Comparison of ENCODE assay signal across 1 cellular context in genomic region chr19:52941941-52942370, GRCh38.
A peak's percentile ranks its signal among the peaks of the same experiment; 100 is the strongest.
TF ChIP-seq lines count a peak whose summit lies in the region.

No MANE protein-coding gene starts in this region.

TF ChIP-seq in K562, 482 proteins besides CTCF, POLR2A, EP300 and RAD21 (continued from another document):
- TF ChIP-seq SIN3A (IDR thresholded peaks at IDR 0.05; ENCODE audit: borderline replicate concordance in 2 of 2, control insufficient read depth in 1 of 2, low read depth in 2 of 2, low read length in 2 of 2) = 0 out of 4 replicates have a peak, but pooled peaks of 1 of the 2 experiments have one; percentile 23
- TF ChIP-seq ZBTB17 (CRISPR knock-in tag; IDR thresholded peaks at IDR 0.05) = no peak
- TF ChIP-seq MAX (CRISPR knock-in tag; IDR thresholded peaks at IDR 0.05) = peak; percentile 69; the same call in 1 of the 2 replicates
- TF ChIP-seq MNT (conservative IDR thresholded peaks at IDR 0.05) = 0 out of 4 replicates have a peak, but pooled peaks of 1 of the 2 experiments have one; percentile 7
- no peak for TF ChIP-seq MTA1 (IDR thresholded peaks at IDR 0.05; ENCODE audit: borderline replicate concordance)
- peak; percentile 34 for TF ChIP-seq HNRNPLL (IDR thresholded peaks at IDR 0.05; ENCODE audit: low read depth, low read length, poor library complexity, severe bottlenecking)
- TF ChIP-seq MAZ (CRISPR knock-in tag; conservative IDR thresholded peaks at IDR 0.05 in 1 of 2, IDR thresholded peaks at IDR 0.05 in 1 of 2) = 0 out of 4 replicates have a peak, but pooled peaks of 1 of the 2 experiments have one; percentile 7
- peak; percentile 2 for TF ChIP-seq BRD9 (IDR thresholded peaks at IDR 0.05; ENCODE audit: low read depth, partially characterized antibody)
- peak; percentile 51; the same call in 1 of the 2 replicates for TF ChIP-seq L3MBTL2 (IDR thresholded peaks at IDR 0.05)
- TF ChIP-seq, protein P1, sequence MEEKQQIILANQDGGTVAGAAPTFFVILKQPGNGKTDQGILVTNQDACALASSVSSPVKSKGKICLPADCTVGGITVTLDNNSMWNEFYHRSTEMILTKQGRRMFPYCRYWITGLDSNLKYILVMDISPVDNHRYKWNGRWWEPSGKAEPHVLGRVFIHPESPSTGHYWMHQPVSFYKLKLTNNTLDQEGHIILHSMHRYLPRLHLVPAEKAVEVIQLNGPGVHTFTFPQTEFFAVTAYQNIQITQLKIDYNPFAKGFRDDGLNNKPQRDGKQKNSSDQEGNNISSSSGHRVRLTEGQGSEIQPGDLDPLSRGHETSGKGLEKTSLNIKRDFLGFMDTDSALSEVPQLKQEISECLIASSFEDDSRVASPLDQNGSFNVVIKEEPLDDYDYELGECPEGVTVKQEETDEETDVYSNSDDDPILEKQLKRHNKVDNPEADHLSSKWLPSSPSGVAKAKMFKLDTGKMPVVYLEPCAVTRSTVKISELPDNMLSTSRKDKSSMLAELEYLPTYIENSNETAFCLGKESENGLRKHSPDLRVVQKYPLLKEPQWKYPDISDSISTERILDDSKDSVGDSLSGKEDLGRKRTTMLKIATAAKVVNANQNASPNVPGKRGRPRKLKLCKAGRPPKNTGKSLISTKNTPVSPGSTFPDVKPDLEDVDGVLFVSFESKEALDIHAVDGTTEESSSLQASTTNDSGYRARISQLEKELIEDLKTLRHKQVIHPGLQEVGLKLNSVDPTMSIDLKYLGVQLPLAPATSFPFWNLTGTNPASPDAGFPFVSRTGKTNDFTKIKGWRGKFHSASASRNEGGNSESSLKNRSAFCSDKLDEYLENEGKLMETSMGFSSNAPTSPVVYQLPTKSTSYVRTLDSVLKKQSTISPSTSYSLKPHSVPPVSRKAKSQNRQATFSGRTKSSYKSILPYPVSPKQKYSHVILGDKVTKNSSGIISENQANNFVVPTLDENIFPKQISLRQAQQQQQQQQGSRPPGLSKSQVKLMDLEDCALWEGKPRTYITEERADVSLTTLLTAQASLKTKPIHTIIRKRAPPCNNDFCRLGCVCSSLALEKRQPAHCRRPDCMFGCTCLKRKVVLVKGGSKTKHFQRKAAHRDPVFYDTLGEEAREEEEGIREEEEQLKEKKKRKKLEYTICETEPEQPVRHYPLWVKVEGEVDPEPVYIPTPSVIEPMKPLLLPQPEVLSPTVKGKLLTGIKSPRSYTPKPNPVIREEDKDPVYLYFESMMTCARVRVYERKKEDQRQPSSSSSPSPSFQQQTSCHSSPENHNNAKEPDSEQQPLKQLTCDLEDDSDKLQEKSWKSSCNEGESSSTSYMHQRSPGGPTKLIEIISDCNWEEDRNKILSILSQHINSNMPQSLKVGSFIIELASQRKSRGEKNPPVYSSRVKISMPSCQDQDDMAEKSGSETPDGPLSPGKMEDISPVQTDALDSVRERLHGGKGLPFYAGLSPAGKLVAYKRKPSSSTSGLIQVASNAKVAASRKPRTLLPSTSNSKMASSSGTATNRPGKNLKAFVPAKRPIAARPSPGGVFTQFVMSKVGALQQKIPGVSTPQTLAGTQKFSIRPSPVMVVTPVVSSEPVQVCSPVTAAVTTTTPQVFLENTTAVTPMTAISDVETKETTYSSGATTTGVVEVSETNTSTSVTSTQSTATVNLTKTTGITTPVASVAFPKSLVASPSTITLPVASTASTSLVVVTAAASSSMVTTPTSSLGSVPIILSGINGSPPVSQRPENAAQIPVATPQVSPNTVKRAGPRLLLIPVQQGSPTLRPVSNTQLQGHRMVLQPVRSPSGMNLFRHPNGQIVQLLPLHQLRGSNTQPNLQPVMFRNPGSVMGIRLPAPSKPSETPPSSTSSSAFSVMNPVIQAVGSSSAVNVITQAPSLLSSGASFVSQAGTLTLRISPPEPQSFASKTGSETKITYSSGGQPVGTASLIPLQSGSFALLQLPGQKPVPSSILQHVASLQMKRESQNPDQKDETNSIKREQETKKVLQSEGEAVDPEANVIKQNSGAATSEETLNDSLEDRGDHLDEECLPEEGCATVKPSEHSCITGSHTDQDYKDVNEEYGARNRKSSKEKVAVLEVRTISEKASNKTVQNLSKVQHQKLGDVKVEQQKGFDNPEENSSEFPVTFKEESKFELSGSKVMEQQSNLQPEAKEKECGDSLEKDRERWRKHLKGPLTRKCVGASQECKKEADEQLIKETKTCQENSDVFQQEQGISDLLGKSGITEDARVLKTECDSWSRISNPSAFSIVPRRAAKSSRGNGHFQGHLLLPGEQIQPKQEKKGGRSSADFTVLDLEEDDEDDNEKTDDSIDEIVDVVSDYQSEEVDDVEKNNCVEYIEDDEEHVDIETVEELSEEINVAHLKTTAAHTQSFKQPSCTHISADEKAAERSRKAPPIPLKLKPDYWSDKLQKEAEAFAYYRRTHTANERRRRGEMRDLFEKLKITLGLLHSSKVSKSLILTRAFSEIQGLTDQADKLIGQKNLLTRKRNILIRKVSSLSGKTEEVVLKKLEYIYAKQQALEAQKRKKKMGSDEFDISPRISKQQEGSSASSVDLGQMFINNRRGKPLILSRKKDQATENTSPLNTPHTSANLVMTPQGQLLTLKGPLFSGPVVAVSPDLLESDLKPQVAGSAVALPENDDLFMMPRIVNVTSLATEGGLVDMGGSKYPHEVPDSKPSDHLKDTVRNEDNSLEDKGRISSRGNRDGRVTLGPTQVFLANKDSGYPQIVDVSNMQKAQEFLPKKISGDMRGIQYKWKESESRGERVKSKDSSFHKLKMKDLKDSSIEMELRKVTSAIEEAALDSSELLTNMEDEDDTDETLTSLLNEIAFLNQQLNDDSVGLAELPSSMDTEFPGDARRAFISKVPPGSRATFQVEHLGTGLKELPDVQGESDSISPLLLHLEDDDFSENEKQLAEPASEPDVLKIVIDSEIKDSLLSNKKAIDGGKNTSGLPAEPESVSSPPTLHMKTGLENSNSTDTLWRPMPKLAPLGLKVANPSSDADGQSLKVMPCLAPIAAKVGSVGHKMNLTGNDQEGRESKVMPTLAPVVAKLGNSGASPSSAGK (IDR thresholded peaks at IDR 0.05) = peak; percentile 74
TF ChIP-seq in K562: peak in this region for 10.
